In the genomic region with DNA sequence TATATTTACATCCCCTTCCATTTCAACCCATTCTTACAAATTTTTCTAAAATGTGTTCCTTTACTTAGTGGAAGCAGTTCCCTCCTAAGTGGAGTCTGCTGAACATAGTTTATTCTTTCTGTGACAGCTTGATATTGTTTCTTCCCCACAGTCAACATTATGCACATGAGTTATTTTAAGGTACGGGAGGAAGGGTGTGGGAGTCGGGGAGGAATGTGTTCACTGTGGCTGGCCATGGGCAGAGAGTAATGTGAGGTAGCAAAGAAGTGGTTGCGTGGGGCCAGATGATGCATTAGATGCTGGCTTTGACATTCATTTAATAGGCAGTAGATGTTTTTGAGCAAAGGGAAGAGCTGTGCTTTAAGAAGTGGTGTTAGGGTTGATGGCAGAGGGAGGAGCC, we compare ENCODE assay signal across 11 cellular contexts.
DNase-seq lines count a peak whose midpoint lies in the region; ATAC-seq and TF ChIP-seq lines count a peak whose summit lies in the region.
"Had no signal": no experiment of that assay in that cellular context is flagged by ENCODE, and none has a peak within 500 bp of the region (broad histone marks: within the 10 kb centered on the region; RNA-seq: fewer than 3 reads in every experiment).

No MANE protein-coding gene starts in this region.

- H3K4me1 ChIP-seq in lower lobe of right lung, result peaks cover 71% of the 10 kb centered on the region
- peaks cover 89% of the 10 kb centered on the region for H3K4me1 ChIP-seq in suprapubic skin
- H3K4me1 ChIP-seq in endodermal cell (ENCODE audit: control insufficient read depth, insufficient read depth, low read length), result no peaks in the 10 kb centered on the region

- no peaks in the 10 kb centered on the region for H3K36me3 ChIP-seq in lower lobe of right lung
- H3K36me3 ChIP-seq in suprapubic skin, result no peaks in the 10 kb centered on the region
- H3K36me3 ChIP-seq in endodermal cell (ENCODE audit: control insufficient read depth, insufficient read depth, low read length), result no peaks in the 10 kb centered on the region

- no peak overlapping the region for H3K4me3 Mint-ChIP-seq in endodermal cell
- H3K4me3 Mint-ChIP-seq: dendritic cell treated with granulocyte-macrophage colony-stimulating factor and Interleukin-4, amounts not matched to agents 40 ng/mL and 50 ng/mL, for 4 days had no signal

- H3K27me3 ChIP-seq in lower lobe of right lung (ENCODE audit: low read depth), result no peaks in the 10 kb centered on the region
- H3K27me3 ChIP-seq in suprapubic skin, result no peaks in the 10 kb centered on the region
- no peaks in the 10 kb centered on the region for H3K27me3 ChIP-seq in endodermal cell (ENCODE audit: control insufficient read depth, insufficient read depth, low read length, poor library complexity, severe bottlenecking)

- TF ChIP-seq EP300 in suprapubic skin (IDR thresholded peaks at IDR 0.05), result no peak

- DNase-seq in NCI-H774 (lab: John Stamatoyannopoulos, UW) (peak; percentile 18), coronary artery (ENCODE audit: low spot score) (no peak), lower lobe of right lung (no peak), suprapubic skin (ENCODE audit: low spot score in 2 of 2) (no peak), occipital lobe (lab: John Stamatoyannopoulos, UW) (no peak), endodermal cell (no peak), 8988T (no peak), COR-L47 (lab: John Stamatoyannopoulos, UW) (no peak)
- DNase-seq: NCI-H2227 treated with DMSO at 0.1 percent for 48 hours, SW 1271 had no signal

- no peak for TF ChIP-seq POLR2A in suprapubic skin (IDR thresholded peaks at IDR 0.05)

- 28% methylated on average over 3 of the region's 3 CpGs for WGBS in suprapubic skin
- 89 to 100% methylated on average over 2 to 3 of the region's 3 CpGs for WGBS in endodermal cell (ENCODE audit: insufficient coverage in 1 of 2, insufficient read length in 1 of 2), 2 experiments

- intact Hi-C loops in lower lobe of right lung (cut with DNase I), result no loop called here

- no peaks in the 10 kb centered on the region for H3K36me3 Mint-ChIP-seq in endodermal cell (ENCODE audit: low read depth)

- peak in 1 of 2 donors; percentile 28 for ATAC-seq in lower lobe of right lung

- peaks cover 8% of the 10 kb centered on the region for H3K4me1 Mint-ChIP-seq in endodermal cell

- H3K9me3 ChIP-seq in lower lobe of right lung, result no peaks in the 10 kb centered on the region
- H3K9me3 ChIP-seq in suprapubic skin, result no peaks in the 10 kb centered on the region
- no peaks in the 10 kb centered on the region for H3K9me3 ChIP-seq in endodermal cell (ENCODE audit: control insufficient read depth, low read length)

- peak overlapping the region; percentile 77 to 93 for H3K27ac ChIP-seq in coronary artery
- H3K27ac ChIP-seq in lower lobe of right lung, result peak overlapping the region; percentile 70
- H3K27ac ChIP-seq in suprapubic skin, result peak overlapping the region; percentile 90
- no peak overlapping the region for H3K27ac ChIP-seq in endodermal cell (ENCODE audit: low read depth, low read length)

- no peaks in the 10 kb centered on the region for H3K9me3 Mint-ChIP-seq in endodermal cell
- H3K9me3 Mint-ChIP-seq: dendritic cell treated with granulocyte-macrophage colony-stimulating factor and Interleukin-4, amounts not matched to agents 40 ng/mL and 50 ng/mL, for 4 days had no signal

- TF ChIP-seq CTCF in coronary artery (IDR thresholded peaks at IDR 0.05), result no peak
- TF ChIP-seq CTCF in lower lobe of right lung (IDR thresholded peaks at IDR 0.05), result no peak
- no peak for TF ChIP-seq CTCF in suprapubic skin (IDR thresholded peaks at IDR 0.05)
- no peak for TF ChIP-seq CTCF in endodermal cell (conservative IDR thresholded peaks at IDR 0.05)

- H3K9ac ChIP-seq in endodermal cell (ENCODE audit: extremely low read depth, low read length, poor library complexity, severe bottlenecking), result no peak overlapping the region

- H3K27ac Mint-ChIP-seq in endodermal cell, result no peak overlapping the region
- H3K27ac Mint-ChIP-seq: dendritic cell treated with granulocyte-macrophage colony-stimulating factor and Interleukin-4, amounts not matched to agents 40 ng/mL and 50 ng/mL, for 4 days had no signal

- H3K4me3 ChIP-seq in coronary artery (peak overlapping the region; percentile 16), lower lobe of right lung (no peak overlapping the region), suprapubic skin (no peak overlapping the region), endodermal cell (ENCODE audit: low read length) (no peak overlapping the region)

- peaks cover 2% of the 10 kb centered on the region for H3K27me3 Mint-ChIP-seq in endodermal cell (ENCODE audit: insufficient read depth)
